Comparison of ENCODE assay signal across 1 cellular context in the genomic region with DNA sequence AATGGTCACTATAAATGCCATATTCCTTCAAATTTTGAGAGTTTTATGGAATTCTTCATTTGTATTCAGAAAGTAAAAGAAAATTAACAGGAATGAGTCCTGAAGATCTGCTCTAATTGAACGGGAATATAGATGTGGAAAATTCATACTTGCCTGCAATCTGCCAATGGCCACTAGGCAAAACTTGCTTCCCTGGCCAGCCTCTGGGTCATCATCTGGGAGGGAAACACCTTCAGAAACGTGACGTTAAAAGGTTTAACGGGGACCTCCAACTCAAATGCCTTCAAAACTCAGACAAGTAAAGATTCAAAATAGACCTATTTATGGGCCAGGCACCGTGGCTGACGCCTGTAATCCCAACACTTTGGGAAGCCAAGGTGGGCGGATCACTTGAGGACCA.
TF ChIP-seq lines count a peak whose summit lies in the region.

No MANE protein-coding gene starts in this region.

TF ChIP-seq in GM23338, 12 proteins besides CTCF, POLR2A, EP300 and RAD21:
- no peak for TF ChIP-seq ZNF114 (CRISPR knock-in tag; IDR thresholded peaks at IDR 0.05)
